Comparison of ENCODE assay signal across 27 cellular contexts in genomic region chr20:54339093-54339492, GRCh38.
"Had no signal": no experiment of that assay in that cellular context is flagged by ENCODE, and none has a peak within 500 bp of the region (broad histone marks: within the 10 kb centered on the region; RNA-seq: fewer than 3 reads in every experiment).

No MANE protein-coding gene starts in this region.

- ATAC-seq: esophagus mucosa, psoas muscle, T-cell, WTC11 had no signal

- DNase-seq: activated CD4-positive, alpha-beta T cell treated with anti-CD3 and anti-CD28 coated beads, Interleukin-2, amount 50 U/mL, for 48 hours; activated gamma-delta T cell; aorta; caudate nucleus; effector CD8-positive, alpha-beta T cell; foreskin melanocyte; kidney glomerular epithelial cell; left ventricle myocardium inferior; ovary; psoas muscle; stimulated activated CD4-positive, alpha-beta T cell treated with anti-CD3 and anti-CD28 coated beads, Interleukin-4, amount 100 ng/mL, for 24 hours; stimulated activated naive CD4-positive, alpha-beta T cell treated with Interleukin-2 at 50 U/mL for 16 hours; T-cell had no signal

- H3K4me1 Mint-ChIP-seq: activated naive CD4-positive, alpha-beta T cell treated with anti-CD3 and anti-CD28 coated beads, Interleukin-2, amount 50 U/mL, for 24 hours; memory B cell; T-cell had no signal

- H3K27me3 ChIP-seq: hepatocyte, neutrophil, ovary had no signal

- FAIRE-seq: TTC549 had no signal

- H3K36me3 Mint-ChIP-seq: activated naive CD4-positive, alpha-beta T cell treated with anti-CD3 and anti-CD28 coated beads, Interleukin-2, amount 50 U/mL, for 24 hours; brain; memory B cell; T-cell; type B pancreatic cell; WTC11 had no signal

- H3K36me3 ChIP-seq: left ventricle myocardium inferior, neutrophil, ovary, thoracic aorta had no signal

- H3K27me3 Mint-ChIP-seq: brain; dendritic cell treated with granulocyte-macrophage colony-stimulating factor and Interleukin-4, amounts not matched to agents 40 ng/mL and 50 ng/mL, for 4 days had no signal

- H3K27ac ChIP-seq: hepatocyte, left ventricle myocardium inferior, neutrophil, ovary, psoas muscle had no signal

- H3K4me1 ChIP-seq: psoas muscle had no signal

- H3K9me3 ChIP-seq: neutrophil, ovary, psoas muscle, thoracic aorta had no signal

- H3K9me3 Mint-ChIP-seq: dendritic cell treated with granulocyte-macrophage colony-stimulating factor and Interleukin-4, amounts not matched to agents 40 ng/mL and 50 ng/mL, for 4 days; T-helper 2 cell treated with Interferon-gamma antibody and Interleukin-4, amounts not matched to agents 5 μg/mL and 100 μg/mL, for 36 hours; type B pancreatic cell had no signal

- H3K27ac Mint-ChIP-seq: activated naive CD4-positive, alpha-beta T cell treated with anti-CD3 and anti-CD28 coated beads, Interleukin-2, amount 50 U/mL, for 24 hours; activated T-helper 1 cell treated with anti-CD3 and anti-CD28 coated beads, Interleukin-12 subunit alpha, Interleukin-12 subunit beta, Interleukin-2, Interleukin-4 antibody, amounts not matched to agents 30 ng/mL and 10 ng/mL and 1 ng/mL, durations not matched to agents 14 hours and 24 hours and 36 hours; brain; dendritic cell treated with granulocyte-macrophage colony-stimulating factor and Interleukin-4, amounts not matched to agents 40 ng/mL and 50 ng/mL, for 4 days; memory B cell; T-cell; T-helper 2 cell treated with Interferon-gamma antibody and Interleukin-4, amounts not matched to agents 5 μg/mL and 100 μg/mL, for 36 hours; type B pancreatic cell; WTC11 had no signal

- H3K4me2 ChIP-seq: hepatocyte had no signal

- H3K4me3 Mint-ChIP-seq: activated naive CD4-positive, alpha-beta T cell treated with anti-CD3 and anti-CD28 coated beads, Interleukin-2, amount 50 U/mL, for 24 hours; activated T-helper 1 cell treated with anti-CD3 and anti-CD28 coated beads, Interleukin-12 subunit alpha, Interleukin-12 subunit beta, Interleukin-2, Interleukin-4 antibody, amounts not matched to agents 30 ng/mL and 10 ng/mL and 1 ng/mL, durations not matched to agents 14 hours and 24 hours and 36 hours; brain; dendritic cell treated with granulocyte-macrophage colony-stimulating factor and Interleukin-4, amounts not matched to agents 40 ng/mL and 50 ng/mL, for 4 days; memory B cell; nephron; T-cell; T-helper 2 cell treated with Interferon-gamma antibody and Interleukin-4, amounts not matched to agents 5 μg/mL and 100 μg/mL, for 36 hours; type B pancreatic cell; WTC11 had no signal

- H3K4me3 ChIP-seq: hepatocyte, left ventricle myocardium inferior, ovary, psoas muscle, thoracic aorta had no signal
